Comparison of ENCODE assay signal across 8 cellular contexts in genomic region chr6:42819803-42820508, GRCh38. TPM values are rescaled to one million over a fixed set of nuclear protein-coding genes. Genes with fewer than 3 reads are reported as not detected.
DNase-seq lines count a peak whose midpoint lies in the region; ATAC-seq, FAIRE-seq and TF ChIP-seq lines count a peak whose summit lies in the region.

No MANE protein-coding gene starts in this region.

- peaks cover 0 to 29% of the 10 kb centered on the region in 2 donors for H3K36me3 ChIP-seq in psoas muscle (ENCODE audit: insufficient read depth in 1 of 2, low read depth in 1 of 2)

- WGBS in psoas muscle, 3 donors: 68 to 86% (median 68%) methylated on average over 3 of the region's 3 CpGs

- DNase-seq in EL: peak; percentile 15
- peak; percentile 54 for DNase-seq in NCI-H2029 (lab: John Stamatoyannopoulos, UW)
- DNase-seq in epithelial cell of proximal tubule (ENCODE audit: low read depth): no peak
- no peak for DNase-seq in psoas muscle
- no peak for DNase-seq in dedifferentiated amniotic fluid mesenchymal stem cell (ENCODE audit: extremely low spot score)
- DNase-seq in GM12891 (ENCODE audit: insufficient read length, low spot score): no peak
- no peak for DNase-seq in GM20000 (ENCODE audit: low spot score)
- no peak for DNase-seq in GM13976 (ENCODE audit: low spot score)

- peaks cover 39% of the 10 kb centered on the region for H3K4me1 ChIP-seq in psoas muscle

- H3K27me3 ChIP-seq in psoas muscle (ENCODE audit: insufficient read depth in 3 of 3, low read length in 2 of 3): no peaks in the 10 kb centered on the region

- in situ Hi-C loops in GM13976 (cut with MboI; ENCODE audit: low sequenced_read_pairs, unreplicated experiment): no loop called here

- no peak overlapping the region for H3K4me3 ChIP-seq in epithelial cell of proximal tubule (ENCODE audit: low read depth, low read length)
- H3K4me3 ChIP-seq in psoas muscle: no peak overlapping the region

- intact Hi-C loops in psoas muscle (cut with DNase I): loop anchor here (5.0 kb wide), 1 partner anchor 33 kb away; no protein-coding TSS in a partner anchor

- peak overlapping the region; percentile 79 for H3K27ac ChIP-seq in psoas muscle

- H3K9me3 ChIP-seq in psoas muscle: no peaks in the 10 kb centered on the region

- ATAC-seq in psoas muscle: peak; percentile 60 to 75 (median 72)

- peak; percentile 37 for TF ChIP-seq CTCF in epithelial cell of proximal tubule (conservative IDR thresholded peaks at IDR 0.05; ENCODE audit: low read depth, low read length)
- peak; percentile 35 for TF ChIP-seq CTCF in psoas muscle (IDR thresholded peaks at IDR 0.05)
- no peak for TF ChIP-seq CTCF in GM20000 (IDR thresholded peaks at IDR 0.05; ENCODE audit: extremely low read depth, missing control alignments)
- no peak for TF ChIP-seq CTCF in GM13976 (IDR thresholded peaks at IDR 0.05; ENCODE audit: borderline replicate concordance, control extremely low read depth, extremely low read depth, insufficient read depth, missing control alignments)

- FAIRE-seq in GM12891 (lab: Jason Lieb, UNC): no peak

- TF ChIP-seq POLR2A in GM12891 (IDR thresholded peaks at IDR 0.05; ENCODE audit: low read depth, low read length): no peak

TF ChIP-seq in GM12891, 5 proteins besides CTCF, POLR2A, EP300 and RAD21:
- TF ChIP-seq POLR2AphosphoS5 (IDR thresholded peaks at IDR 0.05; ENCODE audit: low read depth, low read length): no peak
- TF ChIP-seq PAX5 (IDR thresholded peaks at IDR 0.05; ENCODE audit: insufficient read depth, low read length, severe bottlenecking): no peak
- no peak for TF ChIP-seq SPI1 (IDR thresholded peaks at IDR 0.05; ENCODE audit: low read depth, low read length)
- TF ChIP-seq POU2F2 (IDR thresholded peaks at IDR 0.05; ENCODE audit: low read depth, low read length): no peak
- TF ChIP-seq TAF1 (IDR thresholded peaks at IDR 0.05; ENCODE audit: low read depth, low read length): no peak

RNA-seq across cellular contexts. Expression of gene BICRAL, which starts 38.1 kb away (rescaled TPM):
- total RNA-seq in epithelial cell of proximal tubule: 2.7 and 2.9 TPM in 2 replicates
- 10 to 100 TPM in 2 of 4 donors, 1 to 10 TPM in 2; 6.2 to 12.2 (median 10.5) TPM for total RNA-seq in psoas muscle
- polyA plus RNA-seq in psoas muscle: 1 to 10 TPM; 2.8 to 5.0 (median 2.9) TPM
- polyA plus RNA-seq in GM12891 (2012; ENCODE audit: low read depth, missing spikeins): 4.3 TPM

RNA-seq across cellular contexts. Expression of gene RPL7L1, which starts 59.5 kb away (rescaled TPM):
- total RNA-seq in epithelial cell of proximal tubule (95.0 and 155 TPM in 2 replicates), psoas muscle (10 to 100 TPM; 50.7 to 70.4 (median 62.9) TPM)
- 100 to 1,000 TPM in 1 of 3 donors, 10 to 100 TPM in 2; 35.5 to 107 (median 90.6) TPM for polyA plus RNA-seq in psoas muscle
- 54.5 TPM for polyA plus RNA-seq in GM12891 (2012; ENCODE audit: low read depth, missing spikeins)

Comparison
In these comparisons a context has a peak if more than half of its experiments do, and no peak if none do; other contexts are left out.
1. DNase-seq: peak in EL (single experiment) and NCI-H2029 (single experiment); none in epithelial cell of proximal tubule (single experiment), psoas muscle (0 of 2), dedifferentiated amniotic fluid mesenchymal stem cell (single experiment), GM12891 (single experiment), GM20000 (single experiment) and GM13976 (single experiment).
2. CTCF ChIP-seq: peak in epithelial cell of proximal tubule (single experiment) and psoas muscle (single experiment); none in GM20000 (single experiment) and GM13976 (single experiment).